14 cellular contexts compared by ENCODE assay signal in genomic region chr17:19264681-19265080, GRCh38. TPM values are rescaled to one million over a fixed set of nuclear protein-coding genes. Genes with fewer than 3 reads are reported as not detected.
DNase-seq lines count a peak whose midpoint lies in the region; ATAC-seq and TF ChIP-seq lines count a peak whose summit lies in the region.
"Had no signal": no experiment of that assay in that cellular context is flagged by ENCODE, and none has a peak within 500 bp of the region (broad histone marks: within the 10 kb centered on the region; RNA-seq: fewer than 3 reads in every experiment).

No MANE protein-coding gene starts in this region.

- H3K36me3 ChIP-seq in tibial artery: no peaks in the 10 kb centered on the region
- H3K36me3 ChIP-seq in right lobe of liver: no peaks in the 10 kb centered on the region

- H3K27me3 ChIP-seq in dorsolateral prefrontal cortex (no peaks in the 10 kb centered on the region), tibial artery (no peaks in the 10 kb centered on the region), right lobe of liver (no peaks in the 10 kb centered on the region)

- no peaks in the 10 kb centered on the region for H3K27me3 Mint-ChIP-seq in nephron (ENCODE audit: low read depth)

- peaks cover 6 to 99% (median 71%) of the 10 kb centered on the region in 4 donors for H3K4me1 ChIP-seq in tibial artery
- H3K4me1 ChIP-seq in right lobe of liver: peaks cover 0 to 19% (median 9%) of the 10 kb centered on the region in 4 donors

- no peaks in the 10 kb centered on the region for H3K9me3 Mint-ChIP-seq in nephron
- H3K9me3 Mint-ChIP-seq: activated T-cell treated with anti-CD3 and anti-CD28 coated beads, Interleukin-2, amount 50 U/mL, for 72 hours; CD4-positive, alpha-beta memory T cell; memory B cell had no signal

- no peaks in the 10 kb centered on the region for H3K9me3 ChIP-seq in tibial artery
- no peaks in the 10 kb centered on the region for H3K9me3 ChIP-seq in right lobe of liver

- POLR2A ChIA-PET in RWPE1 (lab: Yijun Ruan, JAX; ENCODE audit: low non-redundant PET): no interaction called here

- WGBS in right lobe of liver (ENCODE audit: insufficient coverage, low coverage, low lambda C conversion rate, missing lambda C conversion rate): 60% methylated on average over 2 of the region's 6 CpGs

- no peaks in the 10 kb centered on the region for H3K36me3 Mint-ChIP-seq in nephron (ENCODE audit: low read depth)

- TF ChIP-seq POLR2A in right lobe of liver (IDR thresholded peaks at IDR 0.05): no peak

- CTCF ChIA-PET in RWPE1 (lab: Yijun Ruan, JAX): no interaction called here

- H3K4me3 Mint-ChIP-seq in nephron: no peak overlapping the region
- H3K4me3 Mint-ChIP-seq: CD4-positive, alpha-beta memory T cell; memory B cell had no signal

- H3K4me3 ChIP-seq in dorsolateral prefrontal cortex (peak overlapping the region in 2 of 59 donors; percentile 8 to 17), tibial artery (no peak overlapping the region), right lobe of liver (no peak overlapping the region)

- H3K27ac Mint-ChIP-seq in nephron: peak overlapping the region in 2 of 3 experiments; percentile 28 to 60
- H3K27ac Mint-ChIP-seq: activated T-cell treated with anti-CD3 and anti-CD28 coated beads, Interleukin-2, amount 50 U/mL, for 72 hours; CD4-positive, alpha-beta memory T cell; memory B cell had no signal

- H3K27ac ChIP-seq in RWPE1: 0 out of 2 replicates have a peak overlapping the region, but pooled peaks have one; percentile 17
- H3K27ac ChIP-seq in dorsolateral prefrontal cortex: peak overlapping the region; percentile 28 to 96 (median 87)
- peak overlapping the region; percentile 79 to 82 for H3K27ac ChIP-seq in tibial artery
- H3K27ac ChIP-seq in right lobe of liver: no peak overlapping the region

- peaks cover 59% of the 10 kb centered on the region for H3K4me1 Mint-ChIP-seq in nephron

- intact Hi-C loops in dorsolateral prefrontal cortex (cut with DNase I) (loop anchor here in 1 of 2 donors (5.0 kb wide), 1 partner anchor 33 kb away; no protein-coding TSS in a partner anchor), tibial artery (cut with DNase I; ENCODE audit: low total_unique reads) (no loop called here), right lobe of liver (cut with DNase I) (no loop called here)

- no peak for DNase-seq in RWPE1 (ENCODE audit: low spot score)
- peak in 6 of 10 donors; percentile 56 to 69 (median 62) for DNase-seq in dorsolateral prefrontal cortex
- no peak for DNase-seq in tibial artery
- DNase-seq in right lobe of liver: no peak
- DNase-seq in T1000 (lab: John Stamatoyannopoulos, UW): no peak
- DNase-seq in foreskin melanocyte: no peak
- DNase-seq in NCI-H2029 (lab: John Stamatoyannopoulos, UW): no peak
- DNase-seq: activated CD4-positive, alpha-beta T cell treated with anti-CD3 and anti-CD28 coated beads for 1 hour; activated T-cell treated with anti-CD3 and anti-CD28 coated beads, Interleukin-2, amount 50 U/mL, for 72 hours; CD4-positive, alpha-beta memory T cell; hippocampal formation; NCI-H1436 had no signal

- no peak for ATAC-seq in right lobe of liver
- ATAC-seq: activated T-cell treated with anti-CD3 and anti-CD28 coated beads, Interleukin-2, amount 50 U/mL, for 72 hours had no signal

- TF ChIP-seq CTCF in RWPE1 (conservative IDR thresholded peaks at IDR 0.05; ENCODE audit: low read depth) (no peak), dorsolateral prefrontal cortex (IDR thresholded peaks at IDR 0.05 in 54 of 56, conservative IDR thresholded peaks at IDR 0.05 in 2 of 56; ENCODE audit: low read depth in 1 of 56, partially characterized antibody in 56 of 56) (no peak), nephron (IDR thresholded peaks at IDR 0.05; ENCODE audit: unreplicated experiment in 3 of 3) (no peak), tibial artery (IDR thresholded peaks at IDR 0.05) (no peak), right lobe of liver (IDR thresholded peaks at IDR 0.05) (no peak)

RNA-seq across cellular contexts. Expression of gene EPN2, which starts 27.5 kb away (rescaled TPM):
- total RNA-seq in dorsolateral prefrontal cortex (100 to 1,000 TPM in 118 of 120 experiments, 10 to 100 TPM in 2; 94.3 to 278 (median 148) TPM), right lobe of liver (10 to 100 TPM in 4 of 6 experiments, 1 to 10 TPM in 2; 6.6 to 18.1 (median 11.4) TPM)

Comparison
In these comparisons a context has a peak if more than half of its experiments do, and no peak if none do; other contexts are left out.
1. DNase-seq: peak in dorsolateral prefrontal cortex (6 of 10); none in RWPE1 (single experiment), tibial artery (0 of 2), right lobe of liver (0 of 3), T1000 (single experiment), foreskin melanocyte (single experiment) and NCI-H2029 (single experiment).
2. H3K27ac ChIP-seq: peak in RWPE1 (single experiment), dorsolateral prefrontal cortex (59 of 59) and tibial artery (2 of 2); none in right lobe of liver (0 of 3).
3. RNA of gene EPN2, which starts 27.5 kb away (total RNA-seq): 94.3 to 278 TPM in dorsolateral prefrontal cortex; 6.6 to 18.1 TPM in right lobe of liver; every median in the first group is over 4 times any median in the second.